In the genomic region with DNA sequence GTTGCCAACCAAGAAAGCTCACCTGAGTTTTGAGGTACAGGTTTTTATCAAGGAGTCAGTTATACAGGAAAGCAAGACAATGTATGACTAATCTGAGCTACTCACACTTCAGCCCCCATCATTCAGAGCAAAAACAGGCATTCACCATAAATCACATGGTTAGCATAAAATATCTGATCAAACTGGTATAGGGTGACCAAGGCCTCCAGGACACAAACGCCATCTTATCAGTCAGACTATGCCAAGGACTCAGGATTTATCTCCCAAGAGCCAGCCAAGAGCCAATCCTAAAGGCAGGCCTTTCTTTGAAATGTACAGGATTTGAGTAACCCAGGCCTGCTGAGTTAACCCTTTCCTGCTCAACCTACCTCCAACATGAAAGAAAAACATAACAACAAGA, we compare ENCODE assay signal across 2 cellular contexts.
TF ChIP-seq lines count a peak whose summit lies in the region.

No MANE protein-coding gene starts in this region.

TF ChIP-seq in SK-N-SH, 30 proteins besides CTCF, POLR2A, EP300 and RAD21 (continued from another document):
- TF ChIP-seq, protein P1, sequence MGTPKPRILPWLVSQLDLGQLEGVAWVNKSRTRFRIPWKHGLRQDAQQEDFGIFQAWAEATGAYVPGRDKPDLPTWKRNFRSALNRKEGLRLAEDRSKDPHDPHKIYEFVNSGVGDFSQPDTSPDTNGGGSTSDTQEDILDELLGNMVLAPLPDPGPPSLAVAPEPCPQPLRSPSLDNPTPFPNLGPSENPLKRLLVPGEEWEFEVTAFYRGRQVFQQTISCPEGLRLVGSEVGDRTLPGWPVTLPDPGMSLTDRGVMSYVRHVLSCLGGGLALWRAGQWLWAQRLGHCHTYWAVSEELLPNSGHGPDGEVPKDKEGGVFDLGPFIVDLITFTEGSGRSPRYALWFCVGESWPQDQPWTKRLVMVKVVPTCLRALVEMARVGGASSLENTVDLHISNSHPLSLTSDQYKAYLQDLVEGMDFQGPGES (IDR thresholded peaks at IDR 0.05; ENCODE audit: low read depth, low read length) = no peak

TF ChIP-seq in SK-N-SH treated with all-trans-retinoic acid at 6 μM for 48 hours, 23 proteins besides CTCF, POLR2A, EP300 and RAD21 (continued from another document):
- no peak for TF ChIP-seq ISL1 (CRISPR knock-in tag; IDR thresholded peaks at IDR 0.05)
- no peak for TF ChIP-seq TOX (CRISPR knock-in tag; IDR thresholded peaks at IDR 0.05; ENCODE audit: borderline replicate concordance)
- no peak for TF ChIP-seq ZC3H10 (CRISPR knock-in tag; IDR thresholded peaks at IDR 0.05)
- TF ChIP-seq, protein P2, sequence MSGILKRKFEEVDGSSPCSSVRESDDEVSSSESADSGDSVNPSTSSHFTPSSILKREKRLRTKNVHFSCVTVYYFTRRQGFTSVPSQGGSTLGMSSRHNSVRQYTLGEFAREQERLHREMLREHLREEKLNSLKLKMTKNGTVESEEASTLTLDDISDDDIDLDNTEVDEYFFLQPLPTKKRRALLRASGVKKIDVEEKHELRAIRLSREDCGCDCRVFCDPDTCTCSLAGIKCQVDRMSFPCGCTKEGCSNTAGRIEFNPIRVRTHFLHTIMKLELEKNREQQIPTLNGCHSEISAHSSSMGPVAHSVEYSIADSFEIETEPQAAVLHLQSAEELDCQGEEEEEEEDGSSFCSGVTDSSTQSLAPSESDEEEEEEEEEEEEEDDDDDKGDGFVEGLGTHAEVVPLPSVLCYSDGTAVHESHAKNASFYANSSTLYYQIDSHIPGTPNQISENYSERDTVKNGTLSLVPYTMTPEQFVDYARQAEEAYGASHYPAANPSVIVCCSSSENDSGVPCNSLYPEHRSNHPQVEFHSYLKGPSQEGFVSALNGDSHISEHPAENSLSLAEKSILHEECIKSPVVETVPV (CRISPR knock-in tag; IDR thresholded peaks at IDR 0.05) = no peak
- TF ChIP-seq RARB (CRISPR knock-in tag; IDR thresholded peaks at IDR 0.05) = no peak
